Comparison of ENCODE assay signal across 25 cellular contexts in genomic region chr17:39170051-39170450, GRCh38. TPM values are rescaled to one million over a fixed set of nuclear protein-coding genes. Genes with fewer than 3 reads are reported as not detected.
"Had no signal": no experiment of that assay in that cellular context is flagged by ENCODE, and none has a peak within 500 bp of the region (broad histone marks: within the 10 kb centered on the region; RNA-seq: fewer than 3 reads in every experiment).

No MANE protein-coding gene starts in this region.

- DNase-seq: dermis blood vessel endothelial cell; esophagus squamous epithelium; foreskin keratinocyte; left colon; left ventricle myocardium superior; mesenchymal stem cell; midbrain; nucleus accumbens; pancreas; small intestine; stimulated activated CD4-positive, alpha-beta T cell treated with anti-CD3 and anti-CD28 coated beads, Interleukin-2, amount 100 ng/mL, for 48 hours; stimulated activated CD8-positive, alpha-beta memory T cell treated with anti-CD3 and anti-CD28 coated beads, Interleukin-4, amount 100 ng/mL, for 48 hours; stimulated activated naive CD8-positive, alpha-beta T cell treated with anti-CD3 and anti-CD28 coated beads, Interleukin-15, Interleukin-2, amounts not matched to agents 100 U/mL and 50 U/mL, for 24 hours; tibial artery; upper lobe of left lung; uterus had no signal

- H3K36me3 ChIP-seq: neural progenitor cell, pancreas, suprapubic skin, uterus had no signal

- H3K9me3 ChIP-seq: esophagus squamous epithelium, pancreas, suprapubic skin, tibial artery, upper lobe of left lung, uterus had no signal

- H3K4me3 ChIP-seq: esophagus squamous epithelium, lung, neural progenitor cell, pancreas, suprapubic skin, tibial artery, upper lobe of left lung, uterus had no signal

- H3K4me1 ChIP-seq: foreskin keratinocyte, neural progenitor cell, uterus had no signal

- H3K27me3 ChIP-seq: pancreas, suprapubic skin, tibial artery, uterus had no signal

- H3K27ac ChIP-seq: esophagus squamous epithelium, foreskin keratinocyte, neural progenitor cell, pancreas, suprapubic skin, tibial artery, upper lobe of left lung, uterus had no signal

- H2AFZ ChIP-seq: neural progenitor cell had no signal

- ATAC-seq: foreskin keratinocyte; left colon; left ventricle myocardium superior; natural killer cell treated with Interleukin-12 subunit alpha and Interleukin-12 subunit beta and Interleukin-15 and Interleukin-18, amount 100 ng/mL, for 72 hours; pancreas; right cardiac atrium; stimulated activated effector memory CD8-positive, alpha-beta T cell treated with anti-CD3 and anti-CD28 coated beads, Interleukin-12 subunit alpha, Interleukin-12 subunit beta, amount 100 ng/mL, for 72 hours; stimulated activated naive CD8-positive, alpha-beta T cell treated with anti-CD3 and anti-CD28 coated beads, Interleukin-15, Interleukin-2, amounts not matched to agents 100 U/mL and 50 U/mL, for 24 hours had no signal

- H3K4me2 ChIP-seq: neural progenitor cell had no signal

RNA-seq across cellular contexts. Expression of gene ARL5C, which starts 4.1 kb away (rescaled TPM):
- total RNA-seq: dermis blood vessel endothelial cell; epithelial cell of proximal tubule; esophagus squamous epithelium; foreskin keratinocyte; kidney epithelial cell; left ventricle myocardium superior; lung; natural killer cell treated with Interleukin-12 subunit alpha and Interleukin-12 subunit beta and Interleukin-15 and Interleukin-18, amount 100 ng/mL, for 72 hours; progenitor cell of endocrine pancreas; right cardiac atrium; suprapubic skin; uterus had no signal

RNA-seq across cellular contexts. Expression of gene PLXDC1, which starts 18.6 kb away (rescaled TPM):
- total RNA-seq: dermis blood vessel endothelial cell, epithelial cell of proximal tubule had no signal

RNA-seq across cellular contexts. Expression of gene STAC2, which starts 55.7 kb away (rescaled TPM):
- total RNA-seq: epithelial cell of proximal tubule, foreskin keratinocyte, kidney epithelial cell, progenitor cell of endocrine pancreas had no signal
